6 cellular contexts compared by ENCODE assay signal in the genomic region with DNA sequence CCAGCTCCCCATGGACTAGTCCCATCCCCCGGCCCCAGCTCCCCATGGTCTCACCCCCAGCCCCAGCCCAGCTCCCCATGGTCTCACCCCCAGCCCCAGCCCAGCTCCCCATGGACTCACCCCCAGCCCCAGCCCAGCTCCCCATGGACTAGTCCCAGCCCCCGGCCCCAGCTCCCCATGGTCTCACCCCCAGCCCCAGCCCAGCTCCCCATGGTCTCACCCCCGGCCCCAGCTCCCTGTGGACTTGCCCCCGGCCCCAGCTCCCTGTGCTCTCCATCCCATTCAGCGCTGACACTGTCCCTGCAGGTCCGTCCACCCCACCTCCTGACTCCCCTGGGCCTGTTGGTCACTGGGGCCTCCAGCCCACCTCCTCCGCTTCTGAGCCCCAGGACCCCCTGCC. TPM values are rescaled to one million over a fixed set of nuclear protein-coding genes. Genes with fewer than 3 reads are reported as not detected.
"Had no signal": no experiment of that assay in that cellular context is flagged by ENCODE, and none has a peak within 500 bp of the region (broad histone marks: within the 10 kb centered on the region; RNA-seq: fewer than 3 reads in every experiment).

No MANE protein-coding gene starts in this region.

RNA-seq across cellular contexts. Expression of a gene that starts 1.3 kb away (rescaled TPM):
- total RNA-seq: GM23338, H1, HepG2, HFFc6, HT1080 had no signal
- polyA plus RNA-seq: HepG2, IgD-negative memory B cell had no signal

RNA-seq across cellular contexts. Expression of a gene that starts 6.2 kb away (rescaled TPM):
- total RNA-seq: GM23338, H1, HepG2, HT1080 had no signal
- polyA plus RNA-seq: H1, HepG2, IgD-negative memory B cell had no signal

RNA-seq across cellular contexts. Expression of a gene that starts 9.2 kb away (rescaled TPM):
- total RNA-seq: GM23338, H1, HepG2, HFFc6, HT1080 had no signal
- polyA plus RNA-seq: GM23338, IgD-negative memory B cell had no signal

RNA-seq across cellular contexts. Expression of a gene that starts 24.6 kb away (rescaled TPM):
- total RNA-seq: H1, HepG2, HFFc6, HT1080 had no signal
- polyA plus RNA-seq: GM23338, HepG2, IgD-negative memory B cell had no signal
